In genomic region chr11:70702040-70702648, GRCh38 we compare ENCODE assay signal across 2 cellular contexts.
A peak's percentile ranks its signal among the peaks of the same experiment; 100 is the strongest.
TF ChIP-seq lines count a peak whose summit lies in the region.

No MANE protein-coding gene starts in this region.

TF ChIP-seq in HepG2, 621 proteins besides CTCF, POLR2A, EP300 and RAD21:
- TF ChIP-seq THRA (CRISPR knock-in tag; IDR thresholded peaks at IDR 0.05; ENCODE audit: borderline replicate concordance) (no peak), IKZF1 (IDR thresholded peaks at IDR 0.05) (0 out of 2 replicates have a peak, but pooled peaks have one; percentile 45), PLRG1 (conservative IDR thresholded peaks at IDR 0.05) (0 out of 2 replicates have a peak, but pooled peaks have one; percentile 11), ATF7 (IDR thresholded peaks at IDR 0.05) (0 out of 2 replicates have a peak, but pooled peaks have one; percentile 15), ATF7 (CRISPR knock-in tag; IDR thresholded peaks at IDR 0.05) (no peak), CREB1 (IDR thresholded peaks at IDR 0.05) (peak; percentile 96), CREB1 (CRISPR knock-in tag; IDR thresholded peaks at IDR 0.05) (no peak)

TF ChIP-seq in GM12878, 131 proteins besides CTCF, POLR2A, EP300 and RAD21:
- TF ChIP-seq SMC3 (IDR thresholded peaks at IDR 0.05; ENCODE audit: borderline replicate concordance, low read length) (no peak), E4F1 (IDR thresholded peaks at IDR 0.05; ENCODE audit: borderline replicate concordance, partially characterized antibody) (peak; percentile 15), PAX5 (IDR thresholded peaks at IDR 0.05; ENCODE audit: borderline replicate concordance, low read depth, low read length) (no peak)
